In genomic region chr4:158895797-158896442, GRCh38 we compare ENCODE assay signal across 9 cellular contexts.
DNase-seq lines count a peak whose midpoint lies in the region; ATAC-seq, FAIRE-seq and TF ChIP-seq lines count a peak whose summit lies in the region.
"Had no signal": no experiment of that assay in that cellular context is flagged by ENCODE, and none has a peak within 500 bp of the region (broad histone marks: within the 10 kb centered on the region; RNA-seq: fewer than 3 reads in every experiment).

No MANE protein-coding gene starts in this region.

- H3K23ac ChIP-seq in mesendoderm (ENCODE audit: low read length), result no peak overlapping the region

- no peaks in the 10 kb centered on the region for H3K79me2 ChIP-seq in mesendoderm (ENCODE audit: control insufficient read depth, insufficient read depth, low read length)

- H4K8ac ChIP-seq in mesendoderm (ENCODE audit: low read depth, low read length), result no peak overlapping the region

- no peaks in the 10 kb centered on the region for H3K4me1 ChIP-seq in mesendoderm (ENCODE audit: control insufficient read depth, low read depth, low read length)

- H3K4me3 ChIP-seq in bronchial epithelial cell (ENCODE audit: low read depth, low read length) (no peak overlapping the region), mesendoderm (ENCODE audit: low read length) (no peak overlapping the region)

- no peak overlapping the region for H2AK5ac ChIP-seq in mesendoderm (ENCODE audit: low read length)

- H2BK5ac ChIP-seq in mesendoderm (ENCODE audit: low read length), result no peak overlapping the region

- WGBS in mesendoderm (ENCODE audit: extremely low coverage, insufficient coverage, low lambda C conversion rate), result no CpG with 5 or more reads among the region's 11 CpGs

- no peak overlapping the region for H3K27ac ChIP-seq in mesendoderm (ENCODE audit: low read depth, low read length)

- no peak overlapping the region for H4K5ac ChIP-seq in mesendoderm (ENCODE audit: low read length)

- peak; percentile 29 for DNase-seq in Ammon's horn (ENCODE audit: low spot score)
- DNase-seq in bronchial epithelial cell (ENCODE audit: low read depth), result peak; percentile 53
- peak; percentile 81 for DNase-seq in mesendoderm
- no peak for DNase-seq in NCI-H1105 (lab: John Stamatoyannopoulos, UW)
- DNase-seq: DMS79 had no signal

- H3K9ac ChIP-seq in mesendoderm (ENCODE audit: low read length), result no peak overlapping the region

- no peak overlapping the region for H2BK120ac ChIP-seq in mesendoderm (ENCODE audit: low read depth, low read length)

- peak; percentile 59 for ATAC-seq in HG02981 (IDR thresholded peaks at IDR 0.05; ENCODE audit: unreplicated experiment)
- ATAC-seq in HG03196 (IDR thresholded peaks at IDR 0.05; ENCODE audit: unreplicated experiment), result no peak
- ATAC-seq in HG03469 (IDR thresholded peaks at IDR 0.05; ENCODE audit: unreplicated experiment), result no peak
- no peak for ATAC-seq in HG02623 (IDR thresholded peaks at IDR 0.05; ENCODE audit: unreplicated experiment)

- no peak overlapping the region for H3K4ac ChIP-seq in mesendoderm (ENCODE audit: low read depth, low read length)

- H3K18ac ChIP-seq in mesendoderm (ENCODE audit: low read length), result no peak overlapping the region

- no peak overlapping the region for H3K4me2 ChIP-seq in mesendoderm (ENCODE audit: low read length)

- H3K27me3 ChIP-seq in bronchial epithelial cell (ENCODE audit: control insufficient read depth, insufficient read depth, low read length) (no peaks in the 10 kb centered on the region), mesendoderm (ENCODE audit: insufficient read depth, low read length, poor library complexity) (peaks cover 2% of the 10 kb centered on the region)

- TF ChIP-seq CTCF in bronchial epithelial cell (IDR thresholded peaks at IDR 0.05; ENCODE audit: insufficient read depth, low read length, severe bottlenecking), result peak; percentile 59

- H3K56ac ChIP-seq in mesendoderm (ENCODE audit: low read length), result no peak overlapping the region

- no peak for FAIRE-seq in bronchial epithelial cell (lab: Jason Lieb, UNC)

- H2BK15ac ChIP-seq in mesendoderm (replicated peaks; ENCODE audit: low read depth), result no peak overlapping the region

- no peaks in the 10 kb centered on the region for H3K36me3 ChIP-seq in bronchial epithelial cell (ENCODE audit: control insufficient read depth, insufficient read depth, low read length)
- H3K36me3 ChIP-seq in mesendoderm (ENCODE audit: control insufficient read depth, insufficient read depth, low read length), result no peaks in the 10 kb centered on the region

- H3K79me1 ChIP-seq in mesendoderm (ENCODE audit: low read length), result no peaks in the 10 kb centered on the region
